In genomic region chr15:64841258-64842098, GRCh38 we compare ENCODE assay signal across 8 cellular contexts. TPM values are rescaled to one million over a fixed set of nuclear protein-coding genes. Genes with fewer than 3 reads are reported as not detected.
DNase-seq lines count a peak whose midpoint lies in the region; ATAC-seq, FAIRE-seq and TF ChIP-seq lines count a peak whose summit lies in the region.

TSS of gene PLEKHO2 (plus strand) at chr15:64841915. CDS start at chr15:64842017, 102 bp downstream.

- BruUV-seq in A673 (replicated peaks; lab: Mats Ljungman, UMichigan) (no TSS peak), mammary epithelial cell (replicated peaks; lab: Mats Ljungman, UMichigan) (no TSS peak)

- in situ Hi-C loops in mammary epithelial cell (cut with MboI; ENCODE audit: low sequenced_read_pairs in 2 of 2): loop anchor here in 1 of 2 donors (5.0 kb wide), 1 partner anchor 41 kb away; no protein-coding TSS in a partner anchor

- H3K27me3 ChIP-seq in A673 (replicated peaks; ENCODE audit: insufficient read depth, low read depth, low read length, poor library complexity) (no peaks in the 10 kb centered on the region), mammary epithelial cell (ENCODE audit: insufficient read depth, low read length) (no peaks in the 10 kb centered on the region), small intestine (ENCODE audit: control insufficient read depth in 2 of 2, insufficient read depth in 2 of 2, low read length in 2 of 2) (no peaks in the 10 kb centered on the region)

- intact Hi-C loops in A673 (cut with micrococcal nuclease; ENCODE audit: unreplicated experiment) (no loop called here), mammary epithelial cell (cut with micrococcal nuclease) (loop anchor here (1.0 to 2.0 kb wide), 2 partner anchors 43 to 64 kb away; no protein-coding TSS in a partner anchor)

- H3K36me3 ChIP-seq in A673 (ENCODE audit: insufficient read depth, low read length, poor library complexity, severe bottlenecking) (no peaks in the 10 kb centered on the region), mammary epithelial cell (ENCODE audit: insufficient read depth, low read length) (no peaks in the 10 kb centered on the region), small intestine (ENCODE audit: control insufficient read depth in 2 of 2, insufficient read depth in 2 of 2, low read length in 2 of 2) (no peaks in the 10 kb centered on the region)

- H3K27ac ChIP-seq in A673 (ENCODE audit: low read depth, low read length, poor library complexity, severe bottlenecking) (peak within 1 kb of the TSS; percentile 87), mammary epithelial cell (ENCODE audit: insufficient read depth, low read depth, low read length) (peak within 1 kb of the TSS; percentile 61), small intestine (ENCODE audit: low read depth in 1 of 2, low read length in 1 of 2) (peak within 1 kb of the TSS; percentile 69 to 91)

- no peaks in the 10 kb centered on the region for H4K20me1 ChIP-seq in mammary epithelial cell (ENCODE audit: insufficient read depth, low read length)

- no peak for FAIRE-seq in small intestine (lab: Jason Lieb, UNC)

- DNase-seq in A673 (ENCODE audit: low spot score) (peak; percentile 97), NCI-H2227 treated with DMSO at 0.1 percent for 48 hours (lab: John Stamatoyannopoulos, UW) (peak; percentile 83), mammary epithelial cell (peak; percentile 87), iPS-NIHi11 (ENCODE audit: low spot score) (peak; percentile 96), small intestine (peak; percentile 78)

- peak within 1 kb of the TSS; percentile 84 for H2AFZ ChIP-seq in mammary epithelial cell (ENCODE audit: low read depth, low read length)

- H3K4me3 ChIP-seq in A673 (ENCODE audit: low read depth, low read length, poor library complexity, severe bottlenecking) (peak within 1 kb of the TSS; percentile 90), WI38 (ENCODE audit: low read depth, low read length) (peak within 1 kb of the TSS; percentile 98), mammary epithelial cell (replicated peaks in 1 of 3; ENCODE audit: insufficient read depth in 1 of 3, low read depth in 2 of 3, low read length in 3 of 3) (peak within 1 kb of the TSS; percentile 60 to 93 (median 86)), small intestine (ENCODE audit: low read depth in 1 of 2, low read length in 2 of 2) (peak within 1 kb of the TSS; percentile 68 to 71)

- CTCF ChIA-PET in A673 (lab: Charles Lee) (interaction anchor here (0.6 kb wide), 2 partner anchors 8 to 105 kb away, joined by 3 to 7 read pairs; no protein-coding TSS in a partner anchor), mammary epithelial cell (lab: Charles Lee; ENCODE audit: low non-redundant PET) (no interaction called here)

- POLR2A ChIA-PET in A673 (lab: Charles Lee; ENCODE audit: low non-redundant PET): no interaction called here

- peaks cover 8% of the 10 kb centered on the region for H3K4me1 ChIP-seq in A673 (ENCODE audit: insufficient read depth, low read length, poor library complexity, severe bottlenecking)
- H3K4me1 ChIP-seq in mammary epithelial cell (ENCODE audit: insufficient read depth, low read length): peaks cover 36% of the 10 kb centered on the region
- peaks cover 0 to 8% of the 10 kb centered on the region in 2 donors for H3K4me1 ChIP-seq in small intestine (ENCODE audit: control insufficient read depth in 2 of 2, insufficient read depth in 1 of 2, low read depth in 1 of 2, low read length in 1 of 2)

- ATAC-seq in GM18861 (IDR thresholded peaks at IDR 0.05; ENCODE audit: unreplicated experiment) (peak; percentile 41), HG03095 (IDR thresholded peaks at IDR 0.05; ENCODE audit: unreplicated experiment) (peak; percentile 49)

- H3K79me2 ChIP-seq in mammary epithelial cell (ENCODE audit: insufficient read depth, low read length): peaks cover 47% of the 10 kb centered on the region

- H3K9me3 ChIP-seq in A673 (ENCODE audit: low read depth, low read length, poor library complexity, severe bottlenecking) (no peaks in the 10 kb centered on the region), mammary epithelial cell (replicated peaks; ENCODE audit: insufficient read depth, low read length) (no peaks in the 10 kb centered on the region), small intestine (ENCODE audit: control insufficient read depth, low read depth) (no peaks in the 10 kb centered on the region)

- H3K9ac ChIP-seq in mammary epithelial cell (ENCODE audit: insufficient read depth, low read length): peak within 1 kb of the TSS; percentile 88

- peak within 1 kb of the TSS; percentile 97 for H3K4me2 ChIP-seq in mammary epithelial cell (ENCODE audit: insufficient read depth, low read depth, low read length)

- dilution Hi-C loops in mammary epithelial cell (cut with HindIII; ENCODE audit: low sequenced_read_pairs): no loop called here

- 3% methylated on average over 13 of the region's 79 CpGs for WGBS in mammary epithelial cell (ENCODE audit: low coverage, missing lambda C conversion rate)
- WGBS in small intestine, 3 donors: 1 to 3% (median 2%) methylated on average over 32 to 79 of the region's 79 CpGs

- TF ChIP-seq CTCF in A673 (conservative IDR thresholded peaks at IDR 0.05; ENCODE audit: low read depth, low read length) (peak; percentile 45), WI38 (IDR thresholded peaks at IDR 0.05; ENCODE audit: low read depth, low read length) (no peak), mammary epithelial cell (conservative IDR thresholded peaks at IDR 0.05 in 1 of 2, IDR thresholded peaks at IDR 0.05 in 1 of 2; ENCODE audit: extremely low read depth in 1 of 2, insufficient read depth in 1 of 2, low read depth in 1 of 2, low read length in 2 of 2) (no peak)

RNA-seq across cellular contexts. Expression of gene PLEKHO2, which starts in this region (rescaled TPM):
- 7.7 and 8.9 TPM in 2 replicates for total RNA-seq in A673 (2021)
- total RNA-seq in mammary epithelial cell: 1 to 10 TPM; 6.0 to 7.5 TPM
- polyA plus RNA-seq in mammary epithelial cell: 11.3 TPM
- 8.8 TPM for polyA minus RNA-seq in mammary epithelial cell
- polyA plus RNA-seq in small intestine: 10 to 100 TPM in 1 of 3 donors, 1 to 10 TPM in 2; 1.3 to 17.8 (median 9.2) TPM

Comparison
In these comparisons a context has a peak if more than half of its experiments do, and no peak if none do; other contexts are left out.
1. Peak in every context shown above with its lines: DNase-seq, ATAC-seq, H3K4me3 ChIP-seq and H3K27ac ChIP-seq.